ENCODE assay signal across 26 cellular contexts in the genomic region with DNA sequence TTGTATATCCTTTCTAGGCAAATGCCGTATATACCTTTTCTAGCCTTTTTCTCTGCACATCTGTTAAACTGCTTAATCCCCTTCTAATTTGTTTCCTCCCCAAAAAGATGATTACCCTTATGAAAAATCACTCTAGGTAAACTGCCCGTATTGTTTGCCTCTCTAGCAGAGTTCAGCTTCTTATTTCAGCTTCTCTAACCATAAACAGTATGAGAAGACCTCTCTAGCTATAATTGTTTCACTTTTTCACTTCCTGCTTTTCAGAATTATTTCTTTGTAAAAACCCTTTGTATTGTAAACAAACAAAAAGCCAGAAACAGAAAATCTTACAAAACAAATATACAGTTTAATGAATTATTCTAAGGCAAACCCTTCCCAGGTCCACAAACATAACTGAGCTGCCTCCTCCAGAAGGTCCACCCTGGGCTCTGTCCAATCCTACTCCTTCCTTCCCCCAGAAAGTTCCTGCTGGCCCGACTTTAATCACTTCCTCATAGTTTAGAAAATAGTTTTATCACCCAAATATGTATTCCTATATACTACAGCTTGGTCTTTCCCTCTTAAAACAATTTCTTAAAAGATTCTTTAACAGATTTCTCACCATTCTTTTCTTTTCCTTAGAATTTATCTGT.
DNase-seq lines count a peak whose midpoint lies in the region; ATAC-seq and TF ChIP-seq lines count a peak whose summit lies in the region.
"Had no signal": no experiment of that assay in that cellular context is flagged by ENCODE, and none has a peak within 500 bp of the region (broad histone marks: within the 10 kb centered on the region; RNA-seq: fewer than 3 reads in every experiment).

No MANE protein-coding gene starts in this region.

- no peak overlapping the region for H3K4me2 ChIP-seq in Loucy (ENCODE audit: low read depth, low read length, poor library complexity, severe bottlenecking)

- peak; percentile 52 for DNase-seq in EH (ENCODE audit: low read depth)
- no peak for DNase-seq in T-helper 17 cell
- DNase-seq in naive B cell, result no peak
- no peak for DNase-seq in activated CD4-positive, alpha-beta T cell treated with anti-CD3 and anti-CD28 coated beads for 4 hours
- DNase-seq in NCI-H2081 treated with DMSO at 0.1 percent for 48 hours (lab: John Stamatoyannopoulos, UW), result no peak
- DNase-seq in stimulated activated CD4-positive, alpha-beta T cell treated with anti-CD3 and anti-CD28 coated beads, Interleukin-15, amount 100 ng/mL, for 24 hours, result no peak
- no peak for DNase-seq in SW480 (ENCODE audit: low spot score)
- DNase-seq: activated CD4-positive, alpha-beta memory T cell treated with anti-CD3 and anti-CD28 coated beads for 36 hours; activated CD4-positive, CD25-positive, alpha-beta regulatory T cell; activated naive CD8-positive, alpha-beta T cell treated with anti-CD3 and anti-CD28 coated beads for 36 hours; CD4-positive, alpha-beta memory T cell; central memory CD4-positive, alpha-beta T cell; DMS153; foreskin melanocyte; left ventricle myocardium inferior; naive thymus-derived CD8-positive, alpha-beta T cell; NCI-H1694 treated with DMSO at 0.1 percent for 48 hours; NCI-H69; OCI-M1; Right ventricle myocardium superior; stimulated activated CD4-positive, alpha-beta T cell treated with anti-CD3 and anti-CD28 coated beads, Interleukin-1b, Interleukin-23, amount 100 ng/mL, for 48 hours; T-helper 9 cell; trophoblast cell had no signal

- H3K27me3 Mint-ChIP-seq in T-helper 17 cell (no peaks in the 10 kb centered on the region), naive B cell (peaks cover 0 to 9% (median 4%) of the 10 kb centered on the region in 3 donors)
- H3K27me3 Mint-ChIP-seq: activated CD4-positive, alpha-beta memory T cell treated with anti-CD3 and anti-CD28 coated beads for 36 hours; activated naive CD8-positive, alpha-beta T cell treated with anti-CD3 and anti-CD28 coated beads for 36 hours had no signal

- H3K36me3 ChIP-seq in Loucy (ENCODE audit: insufficient read depth, low read length), result no peaks in the 10 kb centered on the region
- H3K36me3 ChIP-seq: left ventricle myocardium inferior had no signal

- H3K79me2 ChIP-seq in Loucy (ENCODE audit: insufficient read depth, low read length), result no peaks in the 10 kb centered on the region

- H2AFZ ChIP-seq in Loucy (ENCODE audit: low read length), result peak overlapping the region; percentile 64

- no peaks in the 10 kb centered on the region for H3K36me3 Mint-ChIP-seq in T-helper 17 cell (ENCODE audit: low read depth)
- peaks cover 0 to 7% of the 10 kb centered on the region in 2 donors for H3K36me3 Mint-ChIP-seq in naive B cell
- H3K36me3 Mint-ChIP-seq: activated CD4-positive, alpha-beta memory T cell treated with anti-CD3 and anti-CD28 coated beads for 36 hours; activated naive CD8-positive, alpha-beta T cell treated with anti-CD3 and anti-CD28 coated beads for 36 hours; CD4-positive, alpha-beta memory T cell had no signal

- no peak for TF ChIP-seq CTCF in Loucy (conservative IDR thresholded peaks at IDR 0.05; ENCODE audit: low read length)

- no peak overlapping the region for H3K9ac ChIP-seq in Loucy (ENCODE audit: low read depth, low read length, poor library complexity, severe bottlenecking)

- H3K9me3 ChIP-seq in Loucy (ENCODE audit: insufficient read depth, low read depth, low read length) (no peaks in the 10 kb centered on the region), T-helper 17 cell (ENCODE audit: control insufficient read depth, low read length, poor library complexity, severe bottlenecking) (no peaks in the 10 kb centered on the region)
- H3K9me3 ChIP-seq: left ventricle myocardium inferior had no signal

- no peaks in the 10 kb centered on the region for H3K9me2 ChIP-seq in Loucy (replicated peaks; ENCODE audit: low read depth, low read length)

- no peaks in the 10 kb centered on the region for H3F3A ChIP-seq in Loucy (ENCODE audit: low read depth)

- no peaks in the 10 kb centered on the region for H3K27me3 ChIP-seq in Loucy (ENCODE audit: insufficient read depth, low read length, poor library complexity, severe bottlenecking)

- no peaks in the 10 kb centered on the region for H4K20me1 ChIP-seq in Loucy (ENCODE audit: insufficient read depth, low read length, poor library complexity, severe bottlenecking)

- no peak overlapping the region for H3K4me3 Mint-ChIP-seq in T-helper 17 cell
- H3K4me3 Mint-ChIP-seq in naive B cell, result peak overlapping the region in 6 of 8 donors; percentile 8 to 59 (median 35)
- H3K4me3 Mint-ChIP-seq: activated CD4-positive, alpha-beta memory T cell treated with anti-CD3 and anti-CD28 coated beads for 36 hours; activated naive CD8-positive, alpha-beta T cell treated with anti-CD3 and anti-CD28 coated beads for 36 hours; CD4-positive, alpha-beta memory T cell; naive thymus-derived CD8-positive, alpha-beta T cell had no signal

- no peak for ATAC-seq in T-helper 17 cell
- peak in 1 of 2 donors; percentile 40 for ATAC-seq in naive B cell (ENCODE audit: low read depth in 2 of 2)
- ATAC-seq: naive thymus-derived CD8-positive, alpha-beta T cell had no signal

- H3K9me3 Mint-ChIP-seq in naive B cell, result peaks cover 0 to 2% (median 0%) of the 10 kb centered on the region in 7 donors
- H3K9me3 Mint-ChIP-seq: activated CD4-positive, alpha-beta memory T cell treated with anti-CD3 and anti-CD28 coated beads for 36 hours; activated naive CD8-positive, alpha-beta T cell treated with anti-CD3 and anti-CD28 coated beads for 36 hours; activated T-helper 2 cell treated with anti-CD3 and anti-CD28 coated beads, Interferon-gamma antibody, Interleukin-2, Interleukin-4, amounts not matched to agents 10 μg/mL and 5 μg/mL and 100 μg/mL, durations not matched to agents 14 hours and 24 hours and 36 hours had no signal

- H3K4me3 ChIP-seq in Loucy (ENCODE audit: low read length, poor library complexity, severe bottlenecking), result no peak overlapping the region
- H3K4me3 ChIP-seq: left ventricle myocardium inferior, skin epidermis had no signal

- H3K4me1 ChIP-seq in Loucy (ENCODE audit: insufficient read depth, low read length, poor library complexity, severe bottlenecking), result no peaks in the 10 kb centered on the region

- H3K27ac Mint-ChIP-seq in T-helper 17 cell (peak overlapping the region; percentile 60), naive B cell (peak overlapping the region in 4 of 6 donors; percentile 17 to 72 (median 28))
- H3K27ac Mint-ChIP-seq: activated CD4-positive, alpha-beta memory T cell treated with anti-CD3 and anti-CD28 coated beads for 36 hours; activated naive CD8-positive, alpha-beta T cell treated with anti-CD3 and anti-CD28 coated beads for 36 hours; activated T-helper 2 cell treated with anti-CD3 and anti-CD28 coated beads, Interferon-gamma antibody, Interleukin-2, Interleukin-4, amounts not matched to agents 10 μg/mL and 5 μg/mL and 100 μg/mL, durations not matched to agents 14 hours and 24 hours and 36 hours; naive thymus-derived CD8-positive, alpha-beta T cell had no signal

- H3K4me1 Mint-ChIP-seq in T-helper 17 cell (peaks cover 8% of the 10 kb centered on the region), naive B cell (peaks cover 12 to 16% (median 13%) of the 10 kb centered on the region in 3 donors)
